In genomic region chr12:68812553-68813241, GRCh38 we compare ENCODE assay signal across 10 cellular contexts. TPM values are rescaled to one million over a fixed set of nuclear protein-coding genes. Genes with fewer than 3 reads are reported as not detected.
DNase-seq lines count a peak whose midpoint lies in the region; ATAC-seq and TF ChIP-seq lines count a peak whose summit lies in the region.
"Had no signal": no experiment of that assay in that cellular context is flagged by ENCODE, and none has a peak within 500 bp of the region (broad histone marks: within the 10 kb centered on the region; RNA-seq: fewer than 3 reads in every experiment).

No MANE protein-coding gene starts in this region.

- peaks cover 6% of the 10 kb centered on the region for H3K4me1 ChIP-seq in cardiac muscle cell (ENCODE audit: low read depth)
- H3K4me1 ChIP-seq in upper lobe of right lung = peaks cover 25% of the 10 kb centered on the region

- H3K9me3 Mint-ChIP-seq in activated CD8-positive, alpha-beta T cell treated with anti-CD3 and anti-CD28 coated beads, Interleukin-2, amount 10 ng/mL, durations not matched to agents 7 days and 5 days (ENCODE audit: insufficient read depth) = no peaks in the 10 kb centered on the region

- H3K4me3 Mint-ChIP-seq in activated CD8-positive, alpha-beta T cell treated with anti-CD3 and anti-CD28 coated beads, Interleukin-2, amount 10 ng/mL, durations not matched to agents 7 days and 5 days = peak overlapping the region; percentile 63

- no peak for ATAC-seq in Right ventricle myocardium inferior
- no peak for ATAC-seq in activated CD8-positive, alpha-beta T cell treated with anti-CD3 and anti-CD28 coated beads, Interleukin-2, amount 10 ng/mL, durations not matched to agents 7 days and 5 days
- no peak for ATAC-seq in upper lobe of right lung

- POLR2A ChIA-PET in activated CD8-positive, alpha-beta T cell treated with anti-CD3 and anti-CD28 coated beads, Interleukin-2, amount 10 ng/mL, durations not matched to agents 7 days and 5 days (lab: Charles Lee) = interaction anchor here (0.6 to 1.2 kb wide), 5 partner anchors 15 to 141 kb away, joined by 3 to 5 read pairs (median 4); partner anchors contain the start of gene SLC35E3

- no peaks in the 10 kb centered on the region for H3K27me3 Mint-ChIP-seq in activated CD8-positive, alpha-beta T cell treated with anti-CD3 and anti-CD28 coated beads, Interleukin-2, amount 10 ng/mL, durations not matched to agents 7 days and 5 days (ENCODE audit: low read depth)

- H3K27ac ChIP-seq in cardiac muscle cell (peak overlapping the region; percentile 7), upper lobe of right lung (peak overlapping the region; percentile 18)

- peaks cover 69% of the 10 kb centered on the region for H3K36me3 Mint-ChIP-seq in activated CD8-positive, alpha-beta T cell treated with anti-CD3 and anti-CD28 coated beads, Interleukin-2, amount 10 ng/mL, durations not matched to agents 7 days and 5 days (ENCODE audit: low read depth)

- intact Hi-C loops in Right ventricle myocardium inferior (cut with DNase I) (no loop called here), upper lobe of right lung (cut with DNase I) (no loop called here)

- no peak overlapping the region for H3K4me3 ChIP-seq in cardiac muscle cell
- H3K4me3 ChIP-seq in iPS-11a (ENCODE audit: low read depth, low read length) = peak overlapping the region; percentile 8
- peak overlapping the region; percentile 96 for H3K4me3 ChIP-seq in upper lobe of right lung

- H3K9me3 ChIP-seq in cardiac muscle cell (ENCODE audit: low read depth) = no peaks in the 10 kb centered on the region
- H3K9me3 ChIP-seq in upper lobe of right lung = no peaks in the 10 kb centered on the region

- H3K27me3 ChIP-seq in cardiac muscle cell = no peaks in the 10 kb centered on the region
- H3K27me3 ChIP-seq in upper lobe of right lung = no peaks in the 10 kb centered on the region

- DNase-seq in cardiac muscle cell (ENCODE audit: low read depth in 1 of 2, low spot score in 1 of 2) = no peak
- no peak for DNase-seq in Right ventricle myocardium inferior (ENCODE audit: missing footprints)
- DNase-seq in activated CD8-positive, alpha-beta T cell treated with anti-CD3 and anti-CD28 coated beads, Interleukin-2, amount 10 ng/mL, durations not matched to agents 7 days and 5 days = no peak
- DNase-seq in upper lobe of right lung = no peak
- no peak for DNase-seq in NCI-H1105 (lab: John Stamatoyannopoulos, UW)
- DNase-seq in pons (ENCODE audit: low spot score) = no peak
- DNase-seq in COLO668 (lab: John Stamatoyannopoulos, UW; ENCODE audit: unreplicated experiment) = no peak
- DNase-seq: NCI-H187 treated with DMSO at 0.1 percent for 48 hours, SHP77 treated with DMSO at 0.1 percent for 48 hours had no signal

- CTCF ChIA-PET in activated CD8-positive, alpha-beta T cell treated with anti-CD3 and anti-CD28 coated beads, Interleukin-2, amount 10 ng/mL, durations not matched to agents 7 days and 5 days (lab: Charles Lee) = interaction anchor here (0.6 to 3.8 kb wide), 5 partner anchors 9 to 444 kb away, joined by 3 to 22 read pairs (median 3); no protein-coding TSS in a partner anchor

- H3K27ac Mint-ChIP-seq in activated CD8-positive, alpha-beta T cell treated with anti-CD3 and anti-CD28 coated beads, Interleukin-2, amount 10 ng/mL, durations not matched to agents 7 days and 5 days = peak overlapping the region; percentile 55

- peaks cover 48% of the 10 kb centered on the region for H3K36me3 ChIP-seq in cardiac muscle cell
- H3K36me3 ChIP-seq in upper lobe of right lung = peaks cover 84% of the 10 kb centered on the region

- TF ChIP-seq CTCF in cardiac muscle cell (IDR thresholded peaks at IDR 0.05; ENCODE audit: low read depth, low read length) (no peak), upper lobe of right lung (IDR thresholded peaks at IDR 0.05) (no peak)

- peaks cover 49% of the 10 kb centered on the region for H3K4me1 Mint-ChIP-seq in activated CD8-positive, alpha-beta T cell treated with anti-CD3 and anti-CD28 coated beads, Interleukin-2, amount 10 ng/mL, durations not matched to agents 7 days and 5 days (ENCODE audit: low read depth)

RNA-seq across cellular contexts. Expression of gene MDM2, which starts 4.7 kb away (rescaled TPM):
- 58.3 and 70.3 TPM in 2 replicates for total RNA-seq in cardiac muscle cell
- polyA plus RNA-seq in cardiac muscle cell = 23.7 and 37.3 TPM in 2 replicates
- 37.3 TPM for total RNA-seq in Right ventricle myocardium inferior
- total RNA-seq in activated CD8-positive, alpha-beta T cell treated with anti-CD3 and anti-CD28 coated beads, Interleukin-2, amount 10 ng/mL, durations not matched to agents 7 days and 5 days = 100 to 1,000 TPM; 213 to 234 TPM
- total RNA-seq in upper lobe of right lung = 198 TPM
